13 cellular contexts compared by ENCODE assay signal in genomic region chr13:39282400-39282972, GRCh38.
DNase-seq lines count a peak whose midpoint lies in the region; ATAC-seq and TF ChIP-seq lines count a peak whose summit lies in the region.
"Had no signal": no experiment of that assay in that cellular context is flagged by ENCODE, and none has a peak within 500 bp of the region (broad histone marks: within the 10 kb centered on the region; RNA-seq: fewer than 3 reads in every experiment).

No MANE protein-coding gene starts in this region.

- peak overlapping the region; percentile 26; the same call in 1 of the 2 replicates for H3K4me3 ChIP-seq in OCI-LY3 (ENCODE audit: low read length)
- no peak overlapping the region for H3K4me3 ChIP-seq in spleen

- no peaks in the 10 kb centered on the region for H4K20me1 ChIP-seq in OCI-LY3 (ENCODE audit: insufficient read depth, low read length)

- H3K4me2 ChIP-seq in OCI-LY3 (ENCODE audit: low read length): peak overlapping the region; percentile 49

- DNase-seq in GM20000 (ENCODE audit: low spot score): peak; percentile 36
- no peak for DNase-seq in nucleus accumbens (lab: John Stamatoyannopoulos, UW)
- no peak for DNase-seq in spleen
- DNase-seq in activated CD4-positive, alpha-beta T cell treated with anti-CD3 and anti-CD28 coated beads, Interleukin-2, amount 50 U/mL, for 4 hours: no peak
- DNase-seq in occipital lobe (lab: John Stamatoyannopoulos, UW): no peak
- DNase-seq: brain microvascular endothelial cell; CD8-positive, alpha-beta memory T cell; Kasumi-1; NCI-H524; trophoblast cell had no signal

- TF ChIP-seq CTCF in GM20000 (IDR thresholded peaks at IDR 0.05; ENCODE audit: extremely low read depth, missing control alignments) (no peak), OCI-LY3 (IDR thresholded peaks at IDR 0.05; ENCODE audit: low read depth, low read length) (no peak), spleen (IDR thresholded peaks at IDR 0.05 in 8 of 11, conservative IDR thresholded peaks at IDR 0.05 in 3 of 11) (no peak)

- H3K9ac ChIP-seq in OCI-LY3 (ENCODE audit: low read length): peak overlapping the region; percentile 49; the same call in 1 of the 2 replicates

- H3K27me3 ChIP-seq in OCI-LY3 (ENCODE audit: low read depth, low read length): no peaks in the 10 kb centered on the region
- no peaks in the 10 kb centered on the region for H3K27me3 ChIP-seq in spleen (replicated peaks in 1 of 7)
- H3K27me3 ChIP-seq: brain microvascular endothelial cell had no signal

- TF ChIP-seq POLR2A in GM18505 (IDR thresholded peaks at IDR 0.05; ENCODE audit: borderline replicate concordance, extremely low read depth, insufficient read depth, insufficient read length): no peak
- TF ChIP-seq POLR2A in spleen (IDR thresholded peaks at IDR 0.05): no peak

- peak overlapping the region; percentile 13; the same call in 1 of the 2 replicates for H2AFZ ChIP-seq in OCI-LY3 (ENCODE audit: low read depth, low read length)

- peaks cover 34% of the 10 kb centered on the region for H3K4me1 ChIP-seq in OCI-LY3 (ENCODE audit: low read length)
- H3K4me1 ChIP-seq in spleen: peaks cover 0 to 8% (median 0%) of the 10 kb centered on the region in 6 donors

- ATAC-seq in GM18505 (IDR thresholded peaks at IDR 0.05; ENCODE audit: unreplicated experiment) (peak; percentile 94), HG02981 (IDR thresholded peaks at IDR 0.05; ENCODE audit: unreplicated experiment) (peak; percentile 91)

- intact Hi-C loops in spleen (cut with DNase I; ENCODE audit: low total_unique reads): no loop called here

- no peaks in the 10 kb centered on the region for H3K79me2 ChIP-seq in OCI-LY3 (ENCODE audit: low read length)

- H3K9me3 ChIP-seq in OCI-LY3 (ENCODE audit: insufficient read depth, low read length) (peaks cover 46% of the 10 kb centered on the region), spleen (peaks cover 0 to 14% (median 10%) of the 10 kb centered on the region in 8 donors)

- H3K36me3 ChIP-seq in OCI-LY3 (replicated peaks; ENCODE audit: low read depth, low read length) (peaks cover 49% of the 10 kb centered on the region), spleen (no peaks in the 10 kb centered on the region)
- H3K36me3 ChIP-seq: brain microvascular endothelial cell had no signal

- H3K27ac ChIP-seq in OCI-LY3 (ENCODE audit: low read length): peak overlapping the region; percentile 87
- no peak overlapping the region for H3K27ac ChIP-seq in spleen
- H3K27ac ChIP-seq: brain microvascular endothelial cell had no signal

- WGBS in spleen, 5 donors: 49 to 64% (median 62%) methylated on average over 4 of the region's 4 CpGs
